In genomic region chr7:116395125-116395791, GRCh38 we compare ENCODE assay signal across 10 cellular contexts.
DNase-seq lines count a peak whose midpoint lies in the region; ATAC-seq and TF ChIP-seq lines count a peak whose summit lies in the region.
"Had no signal": no experiment of that assay in that cellular context is flagged by ENCODE, and none has a peak within 500 bp of the region (broad histone marks: within the 10 kb centered on the region; RNA-seq: fewer than 3 reads in every experiment).

No MANE protein-coding gene starts in this region.

- peaks cover 5% of the 10 kb centered on the region for H3K27me3 Mint-ChIP-seq in GM23338 (ENCODE audit: insufficient read depth, low read depth, poor library complexity)

- ATAC-seq in GM23338 (peak; percentile 49; the same call in 2 of the 3 replicates), sciatic nerve (peak; percentile 74), HG03460 (IDR thresholded peaks at IDR 0.05; ENCODE audit: unreplicated experiment) (no peak), HG02759 (IDR thresholded peaks at IDR 0.05; ENCODE audit: unreplicated experiment) (no peak)

- H3K9me3 Mint-ChIP-seq in GM23338, result peaks cover 9% of the 10 kb centered on the region; the same call in 1 of the 3 replicates

- peak overlapping the region; percentile 48; the same call in 1 of the 2 replicates for H2AFZ ChIP-seq in GM23338

- no peaks in the 10 kb centered on the region for H4K20me1 ChIP-seq in GM23338 (replicated peaks; ENCODE audit: insufficient read depth)

- H3K4me2 ChIP-seq in GM23338, result no peak overlapping the region

- TF ChIP-seq CTCF in GM23338 (conservative IDR thresholded peaks at IDR 0.05; ENCODE audit: low read depth in 2 of 2) (no peak), fibroblast of mammary gland (conservative IDR thresholded peaks at IDR 0.05; ENCODE audit: control insufficient read depth, insufficient read depth, low read depth, low read length) (no peak)

- H3K36me3 ChIP-seq in GM23338 (ENCODE audit: insufficient read depth), result no peaks in the 10 kb centered on the region
- H3K36me3 ChIP-seq: pancreas had no signal

- no peaks in the 10 kb centered on the region for H3K36me3 Mint-ChIP-seq in GM23338 (ENCODE audit: low read depth)

- H3K4me1 ChIP-seq in GM23338 (ENCODE audit: insufficient read depth), result no peaks in the 10 kb centered on the region
- H3K4me1 ChIP-seq: pancreas had no signal

- H3K4me3 ChIP-seq in GM23338 (no peak overlapping the region), fibroblast of mammary gland (ENCODE audit: control insufficient read depth, low read depth, low read length) (no peak overlapping the region)
- H3K4me3 ChIP-seq: pancreas had no signal

- H3F3A ChIP-seq in GM23338 (replicated peaks; ENCODE audit: low read depth), result no peaks in the 10 kb centered on the region

- H3K9me2 ChIP-seq in GM23338 (ENCODE audit: insufficient read depth), result peaks cover 4% of the 10 kb centered on the region; the same call in 1 of the 2 replicates

- intact Hi-C loops in sciatic nerve (cut with DNase I), result no loop called here

- no peaks in the 10 kb centered on the region for H3K27me3 ChIP-seq in GM23338 (ENCODE audit: insufficient read depth)
- H3K27me3 ChIP-seq: pancreas had no signal

- H3K4me1 Mint-ChIP-seq in GM23338, result peaks cover 3% of the 10 kb centered on the region; the same call in 2 of the 3 replicates

- DNase-seq in GM23338 (ENCODE audit: low spot score) (no peak), RPMI7951 (ENCODE audit: low read depth) (peak; percentile 85), fibroblast of mammary gland (ENCODE audit: low read depth) (peak; percentile 90), sciatic nerve (ENCODE audit: low spot score) (no peak), OCI-M1 (lab: John Stamatoyannopoulos, UW) (no peak), NCI-H2081 treated with DMSO at 0.1 percent for 48 hours (lab: John Stamatoyannopoulos, UW) (no peak)
- DNase-seq: NCI-H2107, pancreas had no signal

- no peak overlapping the region for H3K27ac ChIP-seq in GM23338 (ENCODE audit: low read depth)
- H3K27ac ChIP-seq: pancreas had no signal

- no peaks in the 10 kb centered on the region for H3K79me2 ChIP-seq in GM23338 (replicated peaks; ENCODE audit: insufficient read depth)

- no peak overlapping the region for H3K27ac Mint-ChIP-seq in GM23338

- no peak overlapping the region for H3K4me3 Mint-ChIP-seq in GM23338

TF ChIP-seq in GM23338, 12 proteins besides CTCF, POLR2A, EP300 and RAD21:
- TF ChIP-seq ETS1 (IDR thresholded peaks at IDR 0.05) (no peak), EZH2 (IDR thresholded peaks at IDR 0.05; ENCODE audit: low read depth, unreplicated experiment) (no peak), POLR2AphosphoS5 (IDR thresholded peaks at IDR 0.05; ENCODE audit: low read depth) (no peak), NANOG (IDR thresholded peaks at IDR 0.05; ENCODE audit: borderline replicate concordance) (no peak), STAT1 (IDR thresholded peaks at IDR 0.05; ENCODE audit: unreplicated experiment) (no peak), ZNF331 (CRISPR knock-in tag; IDR thresholded peaks at IDR 0.05; ENCODE audit: low read depth) (no peak), EZH2phosphoT487 (IDR thresholded peaks at IDR 0.05; ENCODE audit: unreplicated experiment) (no peak), JUNB (IDR thresholded peaks at IDR 0.05; ENCODE audit: unreplicated experiment) (no peak), ZNF114 (CRISPR knock-in tag; IDR thresholded peaks at IDR 0.05) (no peak)
- TF ChIP-seq, protein P1, sequence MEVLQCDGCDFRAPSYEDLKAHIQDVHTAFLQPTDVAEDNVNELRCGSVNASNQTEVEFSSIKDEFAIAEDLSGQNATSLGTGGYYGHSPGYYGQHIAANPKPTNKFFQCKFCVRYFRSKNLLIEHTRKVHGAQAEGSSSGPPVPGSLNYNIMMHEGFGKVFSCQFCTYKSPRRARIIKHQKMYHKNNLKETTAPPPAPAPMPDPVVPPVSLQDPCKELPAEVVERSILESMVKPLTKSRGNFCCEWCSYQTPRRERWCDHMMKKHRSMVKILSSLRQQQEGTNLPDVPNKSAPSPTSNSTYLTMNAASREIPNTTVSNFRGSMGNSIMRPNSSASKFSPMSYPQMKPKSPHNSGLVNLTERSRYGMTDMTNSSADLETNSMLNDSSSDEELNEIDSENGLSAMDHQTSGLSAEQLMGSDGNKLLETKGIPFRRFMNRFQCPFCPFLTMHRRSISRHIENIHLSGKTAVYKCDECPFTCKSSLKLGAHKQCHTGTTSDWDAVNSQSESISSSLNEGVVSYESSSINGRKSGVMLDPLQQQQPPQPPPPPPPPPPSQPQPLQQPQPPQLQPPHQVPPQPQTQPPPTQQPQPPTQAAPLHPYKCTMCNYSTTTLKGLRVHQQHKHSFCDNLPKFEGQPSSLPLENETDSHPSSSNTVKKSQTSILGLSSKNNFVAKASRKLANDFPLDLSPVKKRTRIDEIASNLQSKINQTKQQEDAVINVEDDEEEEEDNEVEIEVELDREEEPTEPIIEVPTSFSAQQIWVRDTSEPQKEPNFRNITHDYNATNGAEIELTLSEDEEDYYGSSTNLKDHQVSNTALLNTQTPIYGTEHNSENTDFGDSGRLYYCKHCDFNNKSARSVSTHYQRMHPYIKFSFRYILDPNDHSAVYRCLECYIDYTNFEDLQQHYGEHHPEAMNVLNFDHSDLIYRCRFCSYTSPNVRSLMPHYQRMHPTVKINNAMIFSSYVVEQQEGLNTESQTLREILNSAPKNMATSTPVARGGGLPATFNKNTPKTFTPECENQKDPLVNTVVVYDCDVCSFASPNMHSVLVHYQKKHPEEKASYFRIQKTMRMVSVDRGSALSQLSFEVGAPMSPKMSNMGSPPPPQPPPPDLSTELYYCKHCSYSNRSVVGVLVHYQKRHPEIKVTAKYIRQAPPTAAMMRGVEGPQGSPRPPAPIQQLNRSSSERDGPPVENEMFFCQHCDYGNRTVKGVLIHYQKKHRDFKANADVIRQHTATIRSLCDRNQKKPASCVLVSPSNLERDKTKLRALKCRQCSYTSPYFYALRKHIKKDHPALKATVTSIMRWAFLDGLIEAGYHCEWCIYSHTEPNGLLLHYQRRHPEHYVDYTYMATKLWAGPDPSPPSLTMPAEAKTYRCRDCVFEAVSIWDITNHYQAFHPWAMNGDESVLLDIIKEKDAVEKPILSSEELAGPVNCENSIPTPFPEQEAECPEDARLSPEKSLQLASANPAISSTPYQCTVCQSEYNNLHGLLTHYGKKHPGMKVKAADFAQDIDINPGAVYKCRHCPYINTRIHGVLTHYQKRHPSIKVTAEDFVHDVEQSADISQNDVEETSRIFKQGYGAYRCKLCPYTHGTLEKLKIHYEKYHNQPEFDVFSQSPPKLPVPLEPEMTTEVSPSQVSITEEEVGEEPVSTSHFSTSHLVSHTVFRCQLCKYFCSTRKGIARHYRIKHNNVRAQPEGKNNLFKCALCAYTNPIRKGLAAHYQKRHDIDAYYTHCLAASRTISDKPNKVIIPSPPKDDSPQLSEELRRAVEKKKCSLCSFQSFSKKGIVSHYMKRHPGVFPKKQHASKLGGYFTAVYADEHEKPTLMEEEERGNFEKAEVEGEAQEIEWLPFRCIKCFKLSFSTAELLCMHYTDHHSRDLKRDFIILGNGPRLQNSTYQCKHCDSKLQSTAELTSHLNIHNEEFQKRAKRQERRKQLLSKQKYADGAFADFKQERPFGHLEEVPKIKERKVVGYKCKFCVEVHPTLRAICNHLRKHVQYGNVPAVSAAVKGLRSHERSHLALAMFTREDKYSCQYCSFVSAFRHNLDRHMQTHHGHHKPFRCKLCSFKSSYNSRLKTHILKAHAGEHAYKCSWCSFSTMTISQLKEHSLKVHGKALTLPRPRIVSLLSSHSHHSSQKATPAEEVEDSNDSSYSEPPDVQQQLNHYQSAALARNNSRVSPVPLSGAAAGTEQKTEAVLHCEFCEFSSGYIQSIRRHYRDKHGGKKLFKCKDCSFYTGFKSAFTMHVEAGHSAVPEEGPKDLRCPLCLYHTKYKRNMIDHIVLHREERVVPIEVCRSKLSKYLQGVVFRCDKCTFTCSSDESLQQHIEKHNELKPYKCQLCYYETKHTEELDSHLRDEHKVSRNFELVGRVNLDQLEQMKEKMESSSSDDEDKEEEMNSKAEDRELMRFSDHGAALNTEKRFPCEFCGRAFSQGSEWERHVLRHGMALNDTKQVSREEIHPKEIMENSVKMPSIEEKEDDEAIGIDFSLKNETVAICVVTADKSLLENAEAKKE (CRISPR knock-in tag; IDR thresholded peaks at IDR 0.05), result no peak

Comparison
In these comparisons a context has a peak if more than half of its experiments do, and no peak if none do; other contexts are left out.
1. ATAC-seq: peak in GM23338 (single experiment) and sciatic nerve (single experiment); none in HG03460 (single experiment) and HG02759 (single experiment).
2. DNase-seq: peak in RPMI7951 (single experiment) and fibroblast of mammary gland (single experiment); none in GM23338 (single experiment), sciatic nerve (single experiment), OCI-M1 (single experiment) and NCI-H2081 treated with DMSO at 0.1 percent for 48 hours (single experiment).